ENCODE assay signal across 1 cellular context in the genomic region with DNA sequence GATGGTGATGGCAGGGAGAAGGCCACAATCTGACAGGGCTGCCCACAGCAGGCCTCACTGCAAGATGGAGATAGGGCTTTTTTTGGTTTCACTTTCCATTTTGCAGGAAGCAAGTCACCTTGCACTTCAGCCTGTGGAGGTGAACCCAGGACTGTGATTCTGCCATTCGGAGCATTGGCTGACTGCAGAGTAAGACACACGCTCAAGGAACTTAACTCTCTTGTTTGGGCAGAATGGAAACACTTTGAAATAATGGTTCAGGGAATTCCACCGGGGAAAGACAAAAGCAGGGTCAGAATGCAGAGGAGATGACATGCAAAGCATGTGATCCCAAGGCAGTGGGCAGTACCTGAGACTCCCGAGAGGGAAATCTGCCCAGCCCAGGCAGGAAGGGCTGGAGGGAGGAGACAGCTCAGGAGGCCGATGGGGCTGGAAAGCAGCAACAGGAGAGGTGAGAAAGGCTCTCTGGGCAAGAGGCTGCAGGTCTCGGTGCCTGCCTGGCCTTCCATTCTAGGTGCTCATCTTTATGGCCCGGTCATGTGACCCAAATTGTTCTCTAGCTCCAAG.
TF ChIP-seq lines count a peak whose summit lies in the region.

No MANE protein-coding gene starts in this region.

TF ChIP-seq in H1, 55 proteins besides CTCF, POLR2A, EP300 and RAD21:
- TF ChIP-seq, protein P1, sequence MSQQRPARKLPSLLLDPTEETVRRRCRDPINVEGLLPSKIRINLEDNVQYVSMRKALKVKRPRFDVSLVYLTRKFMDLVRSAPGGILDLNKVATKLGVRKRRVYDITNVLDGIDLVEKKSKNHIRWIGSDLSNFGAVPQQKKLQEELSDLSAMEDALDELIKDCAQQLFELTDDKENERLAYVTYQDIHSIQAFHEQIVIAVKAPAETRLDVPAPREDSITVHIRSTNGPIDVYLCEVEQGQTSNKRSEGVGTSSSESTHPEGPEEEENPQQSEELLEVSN (IDR thresholded peaks at IDR 0.05) = peak; percentile 53
- no peak for TF ChIP-seq KDM1A (IDR thresholded peaks at IDR 0.05; ENCODE audit: borderline replicate concordance, low read length)
